Comparison of ENCODE assay signal across 19 cellular contexts in the genomic region with DNA sequence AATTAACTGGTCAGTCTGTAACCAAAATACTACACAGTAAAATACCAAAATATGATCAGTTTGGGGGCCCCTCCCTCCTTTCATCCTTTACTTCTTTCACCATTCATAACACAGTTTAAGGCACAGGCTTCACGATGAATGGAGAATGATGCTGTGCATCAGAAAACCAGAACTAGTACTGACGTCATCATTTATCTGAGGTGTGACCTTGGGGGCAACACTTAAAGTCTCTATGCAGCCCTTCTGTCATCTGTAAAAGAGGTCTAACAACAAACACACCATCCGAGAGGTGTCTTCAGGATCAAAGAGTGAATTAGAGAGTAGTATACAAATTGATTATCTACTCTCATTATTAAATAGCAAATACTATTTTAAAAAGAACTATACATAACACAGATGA.
A peak's percentile ranks its signal among the peaks of the same experiment; 100 is the strongest.
DNase-seq lines count a peak whose midpoint lies in the region; ATAC-seq and TF ChIP-seq lines count a peak whose summit lies in the region.
"Had no signal": no experiment of that assay in that cellular context is flagged by ENCODE, and none has a peak within 500 bp of the region (broad histone marks: within the 10 kb centered on the region; RNA-seq: fewer than 3 reads in every experiment).

No MANE protein-coding gene starts in this region.

- CTCF ChIA-PET in HEK293 (lab: Yijun Ruan, JAX): no interaction called here

- H3K9me3 ChIP-seq in HEK293 (ENCODE audit: control insufficient read depth, insufficient read depth, low read depth, low read length): no peaks in the 10 kb centered on the region
- H3K9me3 ChIP-seq: neutrophil had no signal

- H3K4me1 Mint-ChIP-seq in activated T-cell treated with anti-CD3 and anti-CD28 coated beads, Interleukin-2, amount 50 U/mL, for 24 hours (ENCODE audit: low read depth): peaks cover 83% of the 10 kb centered on the region
- peaks cover 50% of the 10 kb centered on the region for H3K4me1 Mint-ChIP-seq in activated T-helper 17 cell treated with anti-CD3 and anti-CD28 coated beads, Interleukin-2, amount 50 U/mL, for 72 hours
- H3K4me1 Mint-ChIP-seq in natural killer cell treated with Interleukin-12 subunit alpha and Interleukin-12 subunit beta and Interleukin-15 and Interleukin-18, amount 100 ng/mL, for 72 hours (ENCODE audit: low read depth in 2 of 2): peaks cover 42 to 68% of the 10 kb centered on the region in 2 donors
- H3K4me1 Mint-ChIP-seq in nephron progenitor cell: peaks cover 5% of the 10 kb centered on the region

- no peaks in the 10 kb centered on the region for H3K4me1 ChIP-seq in HEK293 (ENCODE audit: control insufficient read depth, insufficient read depth, low read length)

- peaks cover 7% of the 10 kb centered on the region for H3K9me3 Mint-ChIP-seq in activated T-cell treated with anti-CD3 and anti-CD28 coated beads, Interleukin-2, amount 50 U/mL, for 24 hours
- H3K9me3 Mint-ChIP-seq in activated T-helper 17 cell treated with anti-CD3 and anti-CD28 coated beads, Interleukin-2, amount 50 U/mL, for 72 hours: no peaks in the 10 kb centered on the region
- peaks cover 3% of the 10 kb centered on the region for H3K9me3 Mint-ChIP-seq in natural killer cell treated with Interleukin-12 subunit alpha and Interleukin-12 subunit beta and Interleukin-15 and Interleukin-18, amount 100 ng/mL, for 72 hours
- H3K9me3 Mint-ChIP-seq in nephron progenitor cell: peaks cover 76% of the 10 kb centered on the region

- DNase-seq in activated T-cell treated with anti-CD3 and anti-CD28 coated beads, Interleukin-2, amount 50 U/mL, for 24 hours: no peak
- no peak for DNase-seq in activated T-cell treated with anti-CD3 and anti-CD28 coated beads, Interleukin-2, amount 50 U/mL, for 1 hour
- DNase-seq in natural killer cell treated with Interleukin-12 subunit alpha and Interleukin-12 subunit beta and Interleukin-15 and Interleukin-18, amount 100 ng/mL, for 72 hours (ENCODE audit: low spot score): no peak
- no peak for DNase-seq in EL
- no peak for DNase-seq in nephron progenitor cell
- DNase-seq: cortex of kidney; GM23248; head of caudate nucleus; left ventricle myocardium superior; NCI-H1417 treated with DMSO at 0.1 percent for 48 hours; NCI-H526; small intestine; stimulated activated CD4-positive, alpha-beta T cell treated with anti-CD3 and anti-CD28 coated beads, Interleukin-4, amount 100 ng/mL, for 1 hour; substantia nigra; SW 1271 had no signal

- H3K27ac Mint-ChIP-seq in activated T-cell treated with anti-CD3 and anti-CD28 coated beads, Interleukin-2, amount 50 U/mL, for 24 hours: peak overlapping the region; percentile 68
- H3K27ac Mint-ChIP-seq in activated T-helper 17 cell treated with anti-CD3 and anti-CD28 coated beads, Interleukin-2, amount 50 U/mL, for 72 hours: peak overlapping the region; percentile 92
- peak overlapping the region; percentile 20 to 96 for H3K27ac Mint-ChIP-seq in natural killer cell treated with Interleukin-12 subunit alpha and Interleukin-12 subunit beta and Interleukin-15 and Interleukin-18, amount 100 ng/mL, for 72 hours
- H3K27ac Mint-ChIP-seq in nephron progenitor cell: no peak overlapping the region

- no peaks in the 10 kb centered on the region for H3K36me3 ChIP-seq in HEK293 (ENCODE audit: control insufficient read depth in 2 of 2, insufficient read depth in 1 of 2, low read length in 2 of 2)
- H3K36me3 ChIP-seq: neutrophil had no signal

- no peak overlapping the region for H3K27ac ChIP-seq in HEK293 (ENCODE audit: extremely low read depth, low read depth, low read length)
- H3K27ac ChIP-seq: GM23248, neutrophil had no signal

- TF ChIP-seq CTCF in HEK293 (tag by site-specific recombination; IDR thresholded peaks at IDR 0.05): no peak
- no peak for TF ChIP-seq CTCF in nephron progenitor cell (IDR thresholded peaks at IDR 0.05)

- no peak overlapping the region for H3K4me3 ChIP-seq in HEK293 (ENCODE audit: low read depth, low read length)
- H3K4me3 ChIP-seq: GM23248 had no signal

- peaks cover 6% of the 10 kb centered on the region for H3K27me3 Mint-ChIP-seq in activated T-cell treated with anti-CD3 and anti-CD28 coated beads, Interleukin-2, amount 50 U/mL, for 24 hours
- H3K27me3 Mint-ChIP-seq in activated T-helper 17 cell treated with anti-CD3 and anti-CD28 coated beads, Interleukin-2, amount 50 U/mL, for 72 hours: no peaks in the 10 kb centered on the region
- H3K27me3 Mint-ChIP-seq in natural killer cell treated with Interleukin-12 subunit alpha and Interleukin-12 subunit beta and Interleukin-15 and Interleukin-18, amount 100 ng/mL, for 72 hours: no peaks in the 10 kb centered on the region
- H3K27me3 Mint-ChIP-seq in nephron progenitor cell (ENCODE audit: low read depth, poor library complexity): peaks cover 4% of the 10 kb centered on the region

- peaks cover 15% of the 10 kb centered on the region for H3K36me3 Mint-ChIP-seq in activated T-cell treated with anti-CD3 and anti-CD28 coated beads, Interleukin-2, amount 50 U/mL, for 24 hours (ENCODE audit: low read depth)
- H3K36me3 Mint-ChIP-seq in activated T-helper 17 cell treated with anti-CD3 and anti-CD28 coated beads, Interleukin-2, amount 50 U/mL, for 72 hours (ENCODE audit: low read depth): peaks cover 40% of the 10 kb centered on the region
- H3K36me3 Mint-ChIP-seq in natural killer cell treated with Interleukin-12 subunit alpha and Interleukin-12 subunit beta and Interleukin-15 and Interleukin-18, amount 100 ng/mL, for 72 hours: peaks cover 13% of the 10 kb centered on the region
- peaks cover 28% of the 10 kb centered on the region for H3K36me3 Mint-ChIP-seq in nephron progenitor cell (ENCODE audit: low read depth)

- no peak for ATAC-seq in activated T-helper 17 cell treated with anti-CD3 and anti-CD28 coated beads, Interleukin-2, amount 50 U/mL, for 72 hours (replicated peaks)
- no peak for ATAC-seq in natural killer cell treated with Interleukin-12 subunit alpha and Interleukin-12 subunit beta and Interleukin-15 and Interleukin-18, amount 100 ng/mL, for 72 hours
- ATAC-seq in HG03196 (IDR thresholded peaks at IDR 0.05; ENCODE audit: unreplicated experiment): no peak
- ATAC-seq: left ventricle myocardium superior had no signal

- H3K4me3 Mint-ChIP-seq in activated T-cell treated with anti-CD3 and anti-CD28 coated beads, Interleukin-2, amount 50 U/mL, for 24 hours: peak overlapping the region; percentile 11
- H3K4me3 Mint-ChIP-seq in activated T-helper 17 cell treated with anti-CD3 and anti-CD28 coated beads, Interleukin-2, amount 50 U/mL, for 72 hours: peak overlapping the region; percentile 79
- H3K4me3 Mint-ChIP-seq in natural killer cell treated with Interleukin-12 subunit alpha and Interleukin-12 subunit beta and Interleukin-15 and Interleukin-18, amount 100 ng/mL, for 72 hours: peak overlapping the region; percentile 52
- H3K4me3 Mint-ChIP-seq in nephron progenitor cell: no peak overlapping the region

- POLR2A ChIA-PET in HEK293 (lab: Yijun Ruan, JAX): no interaction called here

TF ChIP-seq in HEK293, 187 proteins besides CTCF, POLR2A, EP300 and RAD21:
- TF ChIP-seq ATF2 (tag by site-specific recombination; IDR thresholded peaks at IDR 0.05; ENCODE audit: low read depth) (0 out of 2 replicates have a peak, but pooled peaks have one; percentile 27), ZNF558 (tag by site-specific recombination; IDR thresholded peaks at IDR 0.05) (no peak)
